ENCODE assay signal across 8 cellular contexts in the genomic region with DNA sequence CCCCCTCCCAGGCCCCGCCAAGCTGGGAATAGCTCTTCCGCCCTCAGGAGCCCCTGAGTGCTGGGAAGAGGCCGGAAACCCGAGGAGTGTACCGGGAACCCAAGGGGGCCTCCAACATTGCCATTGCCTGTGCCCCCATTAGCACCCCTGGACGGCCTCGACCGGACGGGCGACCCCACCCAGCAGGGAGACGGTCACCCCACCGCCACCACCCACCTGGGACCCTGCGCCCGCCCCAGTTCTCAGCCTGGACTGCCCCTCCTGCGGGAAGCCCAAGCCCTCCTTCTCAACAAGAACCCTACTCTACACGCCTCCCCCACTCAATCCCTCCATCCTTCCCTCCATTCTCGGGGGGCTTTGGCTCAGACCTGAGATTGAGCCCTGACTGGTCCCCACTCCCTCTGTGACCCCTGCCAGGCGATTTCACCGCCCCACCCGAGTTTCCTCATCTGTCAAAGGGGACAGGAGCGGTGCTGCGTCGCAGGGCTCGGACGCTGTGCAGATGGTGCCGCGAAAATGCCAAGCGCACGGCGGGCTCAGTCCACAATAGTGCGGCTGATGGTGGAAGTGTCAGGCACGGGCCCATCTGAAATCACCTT. TPM values are rescaled to one million over a fixed set of nuclear protein-coding genes. Genes with fewer than 3 reads are reported as not detected.
A peak's percentile ranks its signal among the peaks of the same experiment; 100 is the strongest.
DNase-seq lines count a peak whose midpoint lies in the region; ATAC-seq and TF ChIP-seq lines count a peak whose summit lies in the region.

No MANE protein-coding gene starts in this region.

- ATAC-seq in left ventricle myocardium superior = no peak

- TF ChIP-seq CTCF in right atrium auricular region (IDR thresholded peaks at IDR 0.05) = no peak
- no peak for TF ChIP-seq CTCF in breast epithelium (IDR thresholded peaks at IDR 0.05)
- TF ChIP-seq CTCF in GM10266 (IDR thresholded peaks at IDR 0.05; ENCODE audit: control insufficient read depth, insufficient read depth, low read depth, missing control alignments) = no peak

- no peak for TF ChIP-seq POLR2A in breast epithelium (IDR thresholded peaks at IDR 0.05)

- H3K4me1 ChIP-seq in right atrium auricular region = peaks cover 0 to 64% of the 10 kb centered on the region in 2 donors
- H3K4me1 ChIP-seq in breast epithelium = peaks cover 0 to 19% of the 10 kb centered on the region in 2 donors

- intact Hi-C loops in left ventricle myocardium superior (cut with micrococcal nuclease) = no loop called here
- intact Hi-C loops in breast epithelium (cut with DNase I; ENCODE audit: low total_unique reads) = loop anchor here (10.0 kb wide), 1 partner anchor 1398 kb away; no protein-coding TSS in a partner anchor

- H3K9me3 ChIP-seq in right atrium auricular region (no peaks in the 10 kb centered on the region), breast epithelium (no peaks in the 10 kb centered on the region)

- no peaks in the 10 kb centered on the region for H3K27me3 ChIP-seq in right atrium auricular region
- no peaks in the 10 kb centered on the region for H3K27me3 ChIP-seq in breast epithelium

- DNase-seq in right atrium auricular region (ENCODE audit: low spot score) = no peak
- DNase-seq in left ventricle myocardium superior = no peak
- no peak for DNase-seq in breast epithelium (ENCODE audit: low spot score in 2 of 2)
- peak; percentile 51 for DNase-seq in midbrain (lab: John Stamatoyannopoulos, UW)
- DNase-seq in GM19238 (ENCODE audit: insufficient read length, low spot score) = no peak
- DNase-seq in NCI-H2171 treated with DMSO at 0.1 percent for 48 hours (lab: John Stamatoyannopoulos, UW) = no peak
- DNase-seq in GM10266 (ENCODE audit: extremely low spot score) = no peak
- no peak for DNase-seq in NCI-H2081 treated with DMSO at 0.1 percent for 48 hours (lab: John Stamatoyannopoulos, UW)

- H3K4me3 ChIP-seq in right atrium auricular region (peak overlapping the region; percentile 47 to 72), breast epithelium (peak overlapping the region; percentile 79 to 88 (median 85))

- H3K27ac ChIP-seq in right atrium auricular region (peak overlapping the region; percentile 72 to 83), breast epithelium (peak overlapping the region; percentile 83 to 90)

- H3K36me3 ChIP-seq in right atrium auricular region (no peaks in the 10 kb centered on the region), breast epithelium (no peaks in the 10 kb centered on the region)

RNA-seq across cellular contexts. Expression of a gene that starts 1.8 kb away (rescaled TPM):
- total RNA-seq in right atrium auricular region (10 to 100 TPM; 28.4 to 84.8 TPM), left ventricle myocardium superior (23.8 TPM), breast epithelium (100 to 1,000 TPM in 1 of 3 donors, 10 to 100 TPM in 2; 58.6 to 126 (median 83.9) TPM)

RNA-seq across cellular contexts. Expression of a gene that starts 15.2 kb away (rescaled TPM):
- not detected for total RNA-seq in right atrium auricular region
- total RNA-seq in left ventricle myocardium superior = not detected
- total RNA-seq in breast epithelium = not detected
